2 cellular contexts compared by ENCODE assay signal in the genomic region with DNA sequence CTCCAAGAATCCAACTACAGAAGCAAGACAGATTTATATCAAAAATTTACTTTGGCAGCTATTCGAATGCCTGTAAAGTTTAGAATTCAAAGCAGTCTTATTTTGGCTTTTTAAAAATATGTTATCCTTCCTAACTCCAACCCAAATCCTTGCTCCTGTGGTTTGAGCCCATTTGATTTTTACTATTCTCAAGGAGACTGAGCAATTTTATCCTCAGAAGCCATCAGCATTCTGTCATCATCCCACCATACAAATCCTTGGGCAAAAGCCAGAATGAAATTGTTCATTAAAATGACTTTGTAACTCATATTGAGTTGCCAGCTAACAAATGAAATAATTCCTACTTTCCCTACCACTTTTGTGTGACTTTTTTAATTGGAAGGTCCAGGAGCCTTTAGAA.
TF ChIP-seq lines count a peak whose summit lies in the region.

No MANE protein-coding gene starts in this region.

TF ChIP-seq in SK-N-SH, 30 proteins besides CTCF, POLR2A, EP300 and RAD21 (continued from another document):
- TF ChIP-seq, protein P1, sequence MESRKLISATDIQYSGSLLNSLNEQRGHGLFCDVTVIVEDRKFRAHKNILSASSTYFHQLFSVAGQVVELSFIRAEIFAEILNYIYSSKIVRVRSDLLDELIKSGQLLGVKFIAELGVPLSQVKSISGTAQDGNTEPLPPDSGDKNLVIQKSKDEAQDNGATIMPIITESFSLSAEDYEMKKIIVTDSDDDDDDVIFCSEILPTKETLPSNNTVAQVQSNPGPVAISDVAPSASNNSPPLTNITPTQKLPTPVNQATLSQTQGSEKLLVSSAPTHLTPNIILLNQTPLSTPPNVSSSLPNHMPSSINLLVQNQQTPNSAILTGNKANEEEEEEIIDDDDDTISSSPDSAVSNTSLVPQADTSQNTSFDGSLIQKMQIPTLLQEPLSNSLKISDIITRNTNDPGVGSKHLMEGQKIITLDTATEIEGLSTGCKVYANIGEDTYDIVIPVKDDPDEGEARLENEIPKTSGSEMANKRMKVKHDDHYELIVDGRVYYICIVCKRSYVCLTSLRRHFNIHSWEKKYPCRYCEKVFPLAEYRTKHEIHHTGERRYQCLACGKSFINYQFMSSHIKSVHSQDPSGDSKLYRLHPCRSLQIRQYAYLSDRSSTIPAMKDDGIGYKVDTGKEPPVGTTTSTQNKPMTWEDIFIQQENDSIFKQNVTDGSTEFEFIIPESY (IDR thresholded peaks at IDR 0.05; ENCODE audit: borderline replicate concordance, low read depth): no peak
- TF ChIP-seq NRF1 (IDR thresholded peaks at IDR 0.05; ENCODE audit: low read depth, low read length): no peak
- no peak for TF ChIP-seq GABPA (IDR thresholded peaks at IDR 0.05; ENCODE audit: low read depth)
- TF ChIP-seq, protein P2, sequence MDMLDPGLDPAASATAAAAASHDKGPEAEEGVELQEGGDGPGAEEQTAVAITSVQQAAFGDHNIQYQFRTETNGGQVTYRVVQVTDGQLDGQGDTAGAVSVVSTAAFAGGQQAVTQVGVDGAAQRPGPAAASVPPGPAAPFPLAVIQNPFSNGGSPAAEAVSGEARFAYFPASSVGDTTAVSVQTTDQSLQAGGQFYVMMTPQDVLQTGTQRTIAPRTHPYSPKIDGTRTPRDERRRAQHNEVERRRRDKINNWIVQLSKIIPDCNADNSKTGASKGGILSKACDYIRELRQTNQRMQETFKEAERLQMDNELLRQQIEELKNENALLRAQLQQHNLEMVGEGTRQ (IDR thresholded peaks at IDR 0.05; ENCODE audit: borderline replicate concordance, low read depth, low read length): no peak
- no peak for TF ChIP-seq TCF12 (IDR thresholded peaks at IDR 0.05)
- no peak for TF ChIP-seq NFIC (IDR thresholded peaks at IDR 0.05; ENCODE audit: borderline replicate concordance)
- no peak for TF ChIP-seq FOSL2 (IDR thresholded peaks at IDR 0.05; ENCODE audit: borderline replicate concordance, low read depth)
- TF ChIP-seq, protein P3, sequence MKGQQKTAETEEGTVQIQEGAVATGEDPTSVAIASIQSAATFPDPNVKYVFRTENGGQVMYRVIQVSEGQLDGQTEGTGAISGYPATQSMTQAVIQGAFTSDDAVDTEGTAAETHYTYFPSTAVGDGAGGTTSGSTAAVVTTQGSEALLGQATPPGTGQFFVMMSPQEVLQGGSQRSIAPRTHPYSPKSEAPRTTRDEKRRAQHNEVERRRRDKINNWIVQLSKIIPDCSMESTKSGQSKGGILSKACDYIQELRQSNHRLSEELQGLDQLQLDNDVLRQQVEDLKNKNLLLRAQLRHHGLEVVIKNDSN (IDR thresholded peaks at IDR 0.05; ENCODE audit: borderline replicate concordance, low read depth): no peak
- TF ChIP-seq JUND (IDR thresholded peaks at IDR 0.05): no peak
- TF ChIP-seq, protein P4, sequence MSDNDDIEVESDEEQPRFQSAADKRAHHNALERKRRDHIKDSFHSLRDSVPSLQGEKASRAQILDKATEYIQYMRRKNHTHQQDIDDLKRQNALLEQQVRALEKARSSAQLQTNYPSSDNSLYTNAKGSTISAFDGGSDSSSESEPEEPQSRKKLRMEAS (IDR thresholded peaks at IDR 0.05; ENCODE audit: low read depth): no peak
- TF ChIP-seq TAF1 (IDR thresholded peaks at IDR 0.05; ENCODE audit: borderline replicate concordance, low read depth, low read length): no peak
- no peak for TF ChIP-seq EZH2phosphoT487 (IDR thresholded peaks at IDR 0.05; ENCODE audit: borderline replicate concordance, low read depth)
- no peak for TF ChIP-seq MEF2A (IDR thresholded peaks at IDR 0.05; ENCODE audit: borderline replicate concordance, low read depth)
- no peak for TF ChIP-seq TEAD4 (IDR thresholded peaks at IDR 0.05; ENCODE audit: borderline replicate concordance, insufficient read depth)

TF ChIP-seq in SK-N-SH treated with all-trans-retinoic acid at 6 μM for 48 hours, 23 proteins besides CTCF, POLR2A, EP300 and RAD21 (continued from another document):
- TF ChIP-seq, protein P5, sequence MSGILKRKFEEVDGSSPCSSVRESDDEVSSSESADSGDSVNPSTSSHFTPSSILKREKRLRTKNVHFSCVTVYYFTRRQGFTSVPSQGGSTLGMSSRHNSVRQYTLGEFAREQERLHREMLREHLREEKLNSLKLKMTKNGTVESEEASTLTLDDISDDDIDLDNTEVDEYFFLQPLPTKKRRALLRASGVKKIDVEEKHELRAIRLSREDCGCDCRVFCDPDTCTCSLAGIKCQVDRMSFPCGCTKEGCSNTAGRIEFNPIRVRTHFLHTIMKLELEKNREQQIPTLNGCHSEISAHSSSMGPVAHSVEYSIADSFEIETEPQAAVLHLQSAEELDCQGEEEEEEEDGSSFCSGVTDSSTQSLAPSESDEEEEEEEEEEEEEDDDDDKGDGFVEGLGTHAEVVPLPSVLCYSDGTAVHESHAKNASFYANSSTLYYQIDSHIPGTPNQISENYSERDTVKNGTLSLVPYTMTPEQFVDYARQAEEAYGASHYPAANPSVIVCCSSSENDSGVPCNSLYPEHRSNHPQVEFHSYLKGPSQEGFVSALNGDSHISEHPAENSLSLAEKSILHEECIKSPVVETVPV (CRISPR knock-in tag; IDR thresholded peaks at IDR 0.05): no peak
- TF ChIP-seq BACH2 (CRISPR knock-in tag; IDR thresholded peaks at IDR 0.05; ENCODE audit: borderline replicate concordance): no peak
- TF ChIP-seq PPARA (CRISPR knock-in tag; IDR thresholded peaks at IDR 0.05; ENCODE audit: borderline replicate concordance): no peak
- no peak for TF ChIP-seq TOX (CRISPR knock-in tag; IDR thresholded peaks at IDR 0.05; ENCODE audit: borderline replicate concordance)
- no peak for TF ChIP-seq CSDC2 (CRISPR knock-in tag; IDR thresholded peaks at IDR 0.05)
- no peak for TF ChIP-seq OSR1 (CRISPR knock-in tag; IDR thresholded peaks at IDR 0.05)
- TF ChIP-seq GLIS3 (CRISPR knock-in tag; IDR thresholded peaks at IDR 0.05): no peak
- TF ChIP-seq, protein P6, sequence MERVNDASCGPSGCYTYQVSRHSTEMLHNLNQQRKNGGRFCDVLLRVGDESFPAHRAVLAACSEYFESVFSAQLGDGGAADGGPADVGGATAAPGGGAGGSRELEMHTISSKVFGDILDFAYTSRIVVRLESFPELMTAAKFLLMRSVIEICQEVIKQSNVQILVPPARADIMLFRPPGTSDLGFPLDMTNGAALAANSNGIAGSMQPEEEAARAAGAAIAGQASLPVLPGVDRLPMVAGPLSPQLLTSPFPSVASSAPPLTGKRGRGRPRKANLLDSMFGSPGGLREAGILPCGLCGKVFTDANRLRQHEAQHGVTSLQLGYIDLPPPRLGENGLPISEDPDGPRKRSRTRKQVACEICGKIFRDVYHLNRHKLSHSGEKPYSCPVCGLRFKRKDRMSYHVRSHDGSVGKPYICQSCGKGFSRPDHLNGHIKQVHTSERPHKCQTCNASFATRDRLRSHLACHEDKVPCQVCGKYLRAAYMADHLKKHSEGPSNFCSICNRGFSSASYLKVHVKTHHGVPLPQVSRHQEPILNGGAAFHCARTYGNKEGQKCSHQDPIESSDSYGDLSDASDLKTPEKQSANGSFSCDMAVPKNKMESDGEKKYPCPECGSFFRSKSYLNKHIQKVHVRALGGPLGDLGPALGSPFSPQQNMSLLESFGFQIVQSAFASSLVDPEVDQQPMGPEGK (CRISPR knock-in tag; IDR thresholded peaks at IDR 0.05; ENCODE audit: borderline replicate concordance): no peak
- TF ChIP-seq ZC3H10 (CRISPR knock-in tag; IDR thresholded peaks at IDR 0.05): no peak
- TF ChIP-seq ZNF565 (CRISPR knock-in tag; conservative IDR thresholded peaks at IDR 0.05; ENCODE audit: low read depth): no peak
- no peak for TF ChIP-seq RARB (CRISPR knock-in tag; IDR thresholded peaks at IDR 0.05)
